ENCODE assay signal across 8 cellular contexts in the genomic region with DNA sequence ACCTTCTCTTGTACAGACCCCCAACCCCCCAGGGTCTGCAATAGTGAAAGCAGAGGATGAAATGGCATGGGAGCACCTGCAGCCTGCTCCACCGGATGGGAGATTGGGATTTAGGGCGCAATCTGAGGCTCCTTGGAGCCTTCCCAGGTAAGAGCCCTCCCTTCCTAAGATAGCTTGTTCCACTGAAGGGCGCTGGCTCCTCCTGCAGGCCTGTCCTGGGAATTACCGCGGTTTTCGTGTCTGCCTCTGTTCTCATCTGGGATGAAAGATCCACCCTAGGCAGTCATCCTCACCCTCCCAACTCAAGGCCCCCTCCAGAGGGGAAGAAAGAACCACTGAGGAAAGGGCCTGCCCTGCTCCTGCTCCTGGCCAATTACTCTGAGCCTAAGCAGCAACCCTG.
DNase-seq lines count a peak whose midpoint lies in the region; ATAC-seq and TF ChIP-seq lines count a peak whose summit lies in the region.
"Had no signal": no experiment of that assay in that cellular context is flagged by ENCODE, and none has a peak within 500 bp of the region (broad histone marks: within the 10 kb centered on the region; RNA-seq: fewer than 3 reads in every experiment).

No MANE protein-coding gene starts in this region.

- DNase-seq in GM12865 (ENCODE audit: low read depth) (peak; percentile 4), NCI-H146 (lab: John Stamatoyannopoulos, UW) (peak; percentile 49), body of pancreas (peak; percentile 10 to 57 (median 30)), medulla oblongata (ENCODE audit: extremely low spot score) (peak; percentile 23), T-helper 9 cell (no peak)

- WGBS in body of pancreas, 2 donors = 4% methylated on average over 5 of the region's 6 CpGs; no CpG with 5 or more reads in 1 of the 2 donors

- no peaks in the 10 kb centered on the region for H3K4me1 ChIP-seq in body of pancreas
- H3K4me1 ChIP-seq: SJSA1 had no signal

- intact Hi-C loops in body of pancreas (cut with DNase I) = no loop called here

- no peaks in the 10 kb centered on the region for H3K9me3 ChIP-seq in body of pancreas
- H3K9me3 ChIP-seq: SJSA1 had no signal

- H3K36me3 ChIP-seq in body of pancreas (replicated peaks in 1 of 2; ENCODE audit: insufficient read depth in 1 of 2, low read depth in 2 of 2) = no peaks in the 10 kb centered on the region
- H3K36me3 ChIP-seq: SJSA1 had no signal

- no peak overlapping the region for H3K27ac ChIP-seq in body of pancreas
- H3K27ac ChIP-seq: SJSA1 had no signal

- H3K4me3 ChIP-seq in GM12865 (ENCODE audit: low read depth, low read length) = no peak overlapping the region
- no peak overlapping the region for H3K4me3 ChIP-seq in body of pancreas
- H3K4me3 ChIP-seq: SJSA1 had no signal

- H3K27me3 ChIP-seq in body of pancreas = no peaks in the 10 kb centered on the region
- H3K27me3 ChIP-seq: SJSA1 had no signal

- TF ChIP-seq CTCF in GM12865 (IDR thresholded peaks at IDR 0.05; ENCODE audit: insufficient read depth, low read depth, low read length, missing control alignments) (peak; percentile 52), body of pancreas (IDR thresholded peaks at IDR 0.05) (peak; percentile 20 to 59 (median 50))

- no peak for TF ChIP-seq POLR2A in body of pancreas (IDR thresholded peaks at IDR 0.05)

- peak; percentile 54 for ATAC-seq in GM21528 (IDR thresholded peaks at IDR 0.05; ENCODE audit: low FRiP score, unreplicated experiment)
- peak; percentile 70 for ATAC-seq in body of pancreas
- ATAC-seq in GM21717 (IDR thresholded peaks at IDR 0.05; ENCODE audit: unreplicated experiment) = no peak
